22 cellular contexts compared by ENCODE assay signal in the genomic region with DNA sequence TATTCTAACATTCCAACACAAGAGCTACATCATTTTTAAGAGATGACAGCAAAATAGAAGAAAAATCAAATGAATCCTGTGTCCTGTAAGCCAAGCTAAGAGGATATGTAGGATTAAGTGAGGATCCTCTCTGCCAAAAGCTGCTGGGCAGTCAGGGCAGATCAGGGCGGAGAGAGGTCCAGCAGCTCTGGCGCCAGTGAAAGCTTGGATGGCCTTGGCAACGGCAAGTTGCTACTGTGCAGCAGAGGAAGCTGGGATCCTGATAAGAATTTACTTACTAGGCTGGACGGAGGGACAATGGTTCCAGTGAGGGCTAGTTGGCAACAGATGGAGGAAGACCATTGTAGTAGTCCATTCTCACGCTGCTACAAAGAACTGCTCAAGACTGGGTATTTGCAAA. TPM values are rescaled to one million over a fixed set of nuclear protein-coding genes. Genes with fewer than 3 reads are reported as not detected.
"Had no signal": no experiment of that assay in that cellular context is flagged by ENCODE, and none has a peak within 500 bp of the region (broad histone marks: within the 10 kb centered on the region; RNA-seq: fewer than 3 reads in every experiment).

No MANE protein-coding gene starts in this region.

- H3K4me3 Mint-ChIP-seq: immature natural killer cell; natural killer cell; nephron progenitor cell; stimulated activated effector memory CD8-positive, alpha-beta T cell treated with anti-CD3 and anti-CD28 coated beads, Interleukin-12 subunit alpha, Interleukin-12 subunit beta, amount 100 ng/mL, for 72 hours; stimulated activated naive CD8-positive, alpha-beta T cell treated with anti-CD3 and anti-CD28 coated beads, Interleukin-15, Interleukin-2, amounts not matched to agents 100 ng/mL and 50 ng/mL, for 24 hours; type B pancreatic cell had no signal

- H3K4me3 ChIP-seq: left lung, lower lobe of right lung, pancreas, prostate gland, skin epidermis, suprapubic skin, tibial nerve, uterus had no signal

- DNase-seq: immature natural killer cell; kidney; left colon; left lung; lower lobe of right lung; mammary epithelial cell; mesenchymal stem cell; natural killer cell; nephron progenitor cell; pancreas; retina; right cardiac atrium; stimulated activated CD4-positive, alpha-beta T cell treated with anti-CD3 and anti-CD28 coated beads, Interleukin-4, amount 100 ng/mL, for 24 hours; stimulated activated naive CD4-positive, alpha-beta T cell; uterus had no signal

- H3K36me3 ChIP-seq: left lung, lower lobe of right lung, pancreas, prostate gland, suprapubic skin, tibial nerve, uterus had no signal

- H3K9me3 Mint-ChIP-seq: nephron progenitor cell, type B pancreatic cell had no signal

- H3K27ac Mint-ChIP-seq: immature natural killer cell; natural killer cell; nephron progenitor cell; stimulated activated effector memory CD8-positive, alpha-beta T cell treated with anti-CD3 and anti-CD28 coated beads, Interleukin-12 subunit alpha, Interleukin-12 subunit beta, amount 100 ng/mL, for 72 hours; stimulated activated naive CD8-positive, alpha-beta T cell treated with anti-CD3 and anti-CD28 coated beads, Interleukin-15, Interleukin-2, amounts not matched to agents 100 ng/mL and 50 ng/mL, for 24 hours; type B pancreatic cell had no signal

- H3K9me3 ChIP-seq: left lung, lower lobe of right lung, pancreas, prostate gland, suprapubic skin, tibial nerve, uterus had no signal

- H3K27me3 Mint-ChIP-seq: type B pancreatic cell had no signal

- H3K4me1 Mint-ChIP-seq: immature natural killer cell; natural killer cell; nephron progenitor cell; stimulated activated effector memory CD8-positive, alpha-beta T cell treated with anti-CD3 and anti-CD28 coated beads, Interleukin-12 subunit alpha, Interleukin-12 subunit beta, amount 100 ng/mL, for 72 hours had no signal

- H3K36me3 Mint-ChIP-seq: immature natural killer cell; stimulated activated effector memory CD8-positive, alpha-beta T cell treated with anti-CD3 and anti-CD28 coated beads, Interleukin-12 subunit alpha, Interleukin-12 subunit beta, amount 100 ng/mL, for 72 hours; type B pancreatic cell had no signal

- H3K27me3 ChIP-seq: left lung, pancreas, suprapubic skin, tibial nerve, uterus had no signal

- H3K27ac ChIP-seq: left lung, lower lobe of right lung, pancreas, prostate gland, skin epidermis, suprapubic skin, tibial nerve, uterus had no signal

- H3K4me1 ChIP-seq: left lung, lower lobe of right lung, pancreas, prostate gland, suprapubic skin, tibial nerve, uterus had no signal

RNA-seq across cellular contexts. Expression of gene B3GALT1, which starts 13.0 kb away (rescaled TPM):
- total RNA-seq: mammary epithelial cell had no signal
- polyA plus RNA-seq: immature natural killer cell had no signal
